In the genomic region with DNA sequence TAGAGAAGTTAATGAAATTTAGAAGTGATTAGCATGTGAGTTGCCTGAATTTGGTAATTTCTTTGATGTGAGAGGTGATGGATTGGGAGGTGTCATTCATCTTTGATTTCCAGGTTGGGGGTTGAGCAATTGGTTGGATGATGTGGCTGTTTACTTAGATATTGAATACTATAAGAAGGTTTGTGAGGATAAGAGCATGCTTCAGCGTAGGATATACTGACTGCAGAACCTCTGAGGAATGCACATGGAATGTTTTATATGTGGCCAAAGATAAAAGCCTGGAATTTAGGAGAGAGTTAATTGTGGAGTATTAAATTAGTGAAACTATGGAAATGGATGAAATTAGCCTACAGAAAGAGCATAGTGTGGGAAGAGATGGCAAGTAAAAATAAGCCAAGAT, we compare ENCODE assay signal across 18 cellular contexts.
A peak's percentile ranks its signal among the peaks of the same experiment; 100 is the strongest.
DNase-seq lines count a peak whose midpoint lies in the region; ATAC-seq and TF ChIP-seq lines count a peak whose summit lies in the region.
"Had no signal": no experiment of that assay in that cellular context is flagged by ENCODE, and none has a peak within 500 bp of the region (broad histone marks: within the 10 kb centered on the region; RNA-seq: fewer than 3 reads in every experiment).

No MANE protein-coding gene starts in this region.

- DNase-seq in NCI-H226, result peak; percentile 29
- peak; percentile 26 for DNase-seq in astrocyte of the hippocampus (ENCODE audit: low read depth, low spot score)
- peak; percentile 24 for DNase-seq in dedifferentiated amniotic fluid mesenchymal stem cell (ENCODE audit: extremely low spot score)
- DNase-seq in nephron progenitor cell, result no peak
- DNase-seq in PC-3, result no peak
- DNase-seq in stimulated activated CD4-positive, alpha-beta T cell treated with anti-CD3 and anti-CD28 coated beads, Interleukin-1b, Interleukin-23, amount 100 ng/mL, for 48 hours, result no peak
- DNase-seq: Calu3; CD8-positive, alpha-beta T cell; DMS53; DND-41; EL; HCEC 1CT had no signal

- H3K36me3 Mint-ChIP-seq in nephron progenitor cell (ENCODE audit: low read depth), result no peaks in the 10 kb centered on the region
- H3K36me3 Mint-ChIP-seq: CD8-positive, alpha-beta T cell had no signal

- no TSS peak for BruUV-seq in PC-3 (replicated peaks; lab: Mats Ljungman, UMichigan)

- peak overlapping the region; percentile 17 for H3K27ac Mint-ChIP-seq in nephron progenitor cell
- H3K27ac Mint-ChIP-seq: B cell; CD8-positive, alpha-beta T cell; GM23338 had no signal

- H4K20me1 ChIP-seq in PC-3 (ENCODE audit: low read length), result no peaks in the 10 kb centered on the region
- H4K20me1 ChIP-seq: BLaER1 treated with 17β-estradiol and CSF1 and Interleukin-3, amounts not matched to agents 10 nM and 100 nM had no signal

- no peak overlapping the region for H3K4me3 ChIP-seq in PC-3 (ENCODE audit: low read length)
- H3K4me3 ChIP-seq: BLaER1 treated with 17β-estradiol and CSF1 and Interleukin-3, amounts not matched to agents 10 nM and 100 nM; GM23338 had no signal

- no peaks in the 10 kb centered on the region for H3K4me1 ChIP-seq in PC-3 (ENCODE audit: insufficient read depth, low read length)

- TF ChIP-seq CTCF in nephron progenitor cell (IDR thresholded peaks at IDR 0.05) (no peak), PC-3 (conservative IDR thresholded peaks at IDR 0.05; ENCODE audit: low read depth, low read length) (no peak)

- H3K27me3 ChIP-seq in PC-3 (ENCODE audit: low read length), result 0 out of 2 replicates have a peak, but pooled peaks cover 4% of the 10 kb centered on the region
- H3K27me3 ChIP-seq: BLaER1 treated with 17β-estradiol and CSF1 and Interleukin-3, amounts not matched to agents 10 nM and 100 nM had no signal

- no peaks in the 10 kb centered on the region for H3F3A ChIP-seq in PC-3 (ENCODE audit: low read length, unreplicated experiment)

- POLR2A ChIA-PET in PC-3 (lab: Charles Lee; ENCODE audit: unreplicated experiment), result no interaction called here

- peaks cover 14% of the 10 kb centered on the region for H3K9me3 Mint-ChIP-seq in nephron progenitor cell
- H3K9me3 Mint-ChIP-seq: CD8-positive, alpha-beta T cell; GM23338 had no signal

- no peaks in the 10 kb centered on the region for H3K36me3 ChIP-seq in PC-3 (ENCODE audit: low read depth, low read length)
- H3K36me3 ChIP-seq: BLaER1 treated with 17β-estradiol and CSF1 and Interleukin-3, amounts not matched to agents 10 nM and 100 nM had no signal

- no peak overlapping the region for H2AFZ ChIP-seq in PC-3 (ENCODE audit: low read length)
- H2AFZ ChIP-seq: GM23338 had no signal

- H3K27ac ChIP-seq in PC-3 (ENCODE audit: low read length), result no peak overlapping the region
- H3K27ac ChIP-seq: BLaER1 treated with 17β-estradiol and CSF1 and Interleukin-3, amounts not matched to agents 10 nM and 100 nM had no signal

- H3K4me3 Mint-ChIP-seq in nephron progenitor cell, result no peak overlapping the region
- H3K4me3 Mint-ChIP-seq: B cell; CD8-positive, alpha-beta T cell; GM23338 had no signal

- no peaks in the 10 kb centered on the region for H3K9me3 ChIP-seq in PC-3 (ENCODE audit: low read length)

- no peaks in the 10 kb centered on the region for H3K79me2 ChIP-seq in PC-3 (ENCODE audit: low read length)

- CTCF ChIA-PET in PC-3 (lab: Charles Lee), result no interaction called here

- no peaks in the 10 kb centered on the region for H3K4me1 Mint-ChIP-seq in nephron progenitor cell
- H3K4me1 Mint-ChIP-seq: B cell, GM23338 had no signal

- intact Hi-C loops in PC-3 (cut with micrococcal nuclease), result no loop called here

- H3K27me3 Mint-ChIP-seq in nephron progenitor cell (ENCODE audit: low read depth, poor library complexity), result no peaks in the 10 kb centered on the region
- H3K27me3 Mint-ChIP-seq: B cell had no signal

- H3K9ac ChIP-seq in PC-3 (ENCODE audit: low read length), result no peak overlapping the region
- H3K9ac ChIP-seq: BLaER1 treated with 17β-estradiol and CSF1 and Interleukin-3, amounts not matched to agents 10 nM and 100 nM had no signal

- no peak overlapping the region for H3K4me2 ChIP-seq in PC-3 (ENCODE audit: low read length)
- H3K4me2 ChIP-seq: BLaER1 treated with 17β-estradiol and CSF1 and Interleukin-3, amounts not matched to agents 10 nM and 100 nM; GM23338 had no signal

- ATAC-seq in PC-3, result no peak
- no peak for ATAC-seq in GM19463 (IDR thresholded peaks at IDR 0.05; ENCODE audit: unreplicated experiment)
- ATAC-seq in HG02642 (IDR thresholded peaks at IDR 0.05; ENCODE audit: poor library complexity, unreplicated experiment), result no peak
- ATAC-seq: CD8-positive, alpha-beta T cell; GM23338; HepG2 had no signal

- H3K9me2 ChIP-seq in PC-3 (replicated peaks; ENCODE audit: low read length), result no peaks in the 10 kb centered on the region

Comparison
In these comparisons a context has a peak if more than half of its experiments do, and no peak if none do; other contexts are left out.
1. DNase-seq: peak in NCI-H226 (single experiment), astrocyte of the hippocampus (single experiment) and dedifferentiated amniotic fluid mesenchymal stem cell (single experiment); none in nephron progenitor cell (single experiment), PC-3 (single experiment) and stimulated activated CD4-positive, alpha-beta T cell treated with anti-CD3 and anti-CD28 coated beads, Interleukin-1b, Interleukin-23, amount 100 ng/mL, for 48 hours (single experiment).